In the genomic region with DNA sequence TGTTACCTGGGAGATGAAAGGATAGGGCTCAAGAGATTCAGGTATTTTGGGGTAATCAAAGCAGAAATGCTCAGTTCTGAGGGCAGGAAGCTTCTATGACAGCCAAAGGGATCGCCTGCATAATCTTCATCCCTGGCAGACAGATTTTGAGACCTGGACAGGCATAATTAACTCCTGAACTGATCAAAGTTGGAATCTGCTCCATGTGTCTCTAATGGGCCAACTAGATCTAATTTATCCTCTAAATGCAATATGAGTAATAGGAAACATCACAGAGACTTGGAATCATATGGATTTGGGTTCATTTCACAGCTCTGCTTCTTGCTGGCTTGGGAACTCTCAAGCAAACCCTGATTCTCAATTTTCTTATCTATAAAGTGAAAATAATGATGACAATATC, we compare ENCODE assay signal across 1 cellular context.
TF ChIP-seq lines count a peak whose summit lies in the region.

No MANE protein-coding gene starts in this region.

TF ChIP-seq in SK-N-SH treated with all-trans-retinoic acid at 6 μM for 48 hours, 23 proteins besides CTCF, POLR2A, EP300 and RAD21 (continued from another document):
- TF ChIP-seq, protein P1, sequence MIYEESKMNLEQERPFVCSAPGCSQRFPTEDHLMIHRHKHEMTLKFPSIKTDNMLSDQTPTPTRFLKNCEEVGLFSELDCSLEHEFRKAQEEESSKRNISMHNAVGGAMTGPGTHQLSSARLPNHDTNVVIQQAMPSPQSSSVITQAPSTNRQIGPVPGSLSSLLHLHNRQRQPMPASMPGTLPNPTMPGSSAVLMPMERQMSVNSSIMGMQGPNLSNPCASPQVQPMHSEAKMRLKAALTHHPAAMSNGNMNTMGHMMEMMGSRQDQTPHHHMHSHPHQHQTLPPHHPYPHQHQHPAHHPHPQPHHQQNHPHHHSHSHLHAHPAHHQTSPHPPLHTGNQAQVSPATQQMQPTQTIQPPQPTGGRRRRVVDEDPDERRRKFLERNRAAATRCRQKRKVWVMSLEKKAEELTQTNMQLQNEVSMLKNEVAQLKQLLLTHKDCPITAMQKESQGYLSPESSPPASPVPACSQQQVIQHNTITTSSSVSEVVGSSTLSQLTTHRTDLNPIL (CRISPR knock-in tag; IDR thresholded peaks at IDR 0.05; ENCODE audit: low read depth): no peak
- TF ChIP-seq, protein P2, sequence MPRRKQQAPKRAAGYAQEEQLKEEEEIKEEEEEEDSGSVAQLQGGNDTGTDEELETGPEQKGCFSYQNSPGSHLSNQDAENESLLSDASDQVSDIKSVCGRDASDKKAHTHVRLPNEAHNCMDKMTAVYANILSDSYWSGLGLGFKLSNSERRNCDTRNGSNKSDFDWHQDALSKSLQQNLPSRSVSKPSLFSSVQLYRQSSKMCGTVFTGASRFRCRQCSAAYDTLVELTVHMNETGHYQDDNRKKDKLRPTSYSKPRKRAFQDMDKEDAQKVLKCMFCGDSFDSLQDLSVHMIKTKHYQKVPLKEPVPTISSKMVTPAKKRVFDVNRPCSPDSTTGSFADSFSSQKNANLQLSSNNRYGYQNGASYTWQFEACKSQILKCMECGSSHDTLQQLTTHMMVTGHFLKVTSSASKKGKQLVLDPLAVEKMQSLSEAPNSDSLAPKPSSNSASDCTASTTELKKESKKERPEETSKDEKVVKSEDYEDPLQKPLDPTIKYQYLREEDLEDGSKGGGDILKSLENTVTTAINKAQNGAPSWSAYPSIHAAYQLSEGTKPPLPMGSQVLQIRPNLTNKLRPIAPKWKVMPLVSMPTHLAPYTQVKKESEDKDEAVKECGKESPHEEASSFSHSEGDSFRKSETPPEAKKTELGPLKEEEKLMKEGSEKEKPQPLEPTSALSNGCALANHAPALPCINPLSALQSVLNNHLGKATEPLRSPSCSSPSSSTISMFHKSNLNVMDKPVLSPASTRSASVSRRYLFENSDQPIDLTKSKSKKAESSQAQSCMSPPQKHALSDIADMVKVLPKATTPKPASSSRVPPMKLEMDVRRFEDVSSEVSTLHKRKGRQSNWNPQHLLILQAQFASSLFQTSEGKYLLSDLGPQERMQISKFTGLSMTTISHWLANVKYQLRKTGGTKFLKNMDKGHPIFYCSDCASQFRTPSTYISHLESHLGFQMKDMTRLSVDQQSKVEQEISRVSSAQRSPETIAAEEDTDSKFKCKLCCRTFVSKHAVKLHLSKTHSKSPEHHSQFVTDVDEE (CRISPR knock-in tag; IDR thresholded peaks at IDR 0.05): peak; percentile 79; the same call in 1 of the 2 replicates
